Comparison of ENCODE assay signal across 1 cellular context in the genomic region with DNA sequence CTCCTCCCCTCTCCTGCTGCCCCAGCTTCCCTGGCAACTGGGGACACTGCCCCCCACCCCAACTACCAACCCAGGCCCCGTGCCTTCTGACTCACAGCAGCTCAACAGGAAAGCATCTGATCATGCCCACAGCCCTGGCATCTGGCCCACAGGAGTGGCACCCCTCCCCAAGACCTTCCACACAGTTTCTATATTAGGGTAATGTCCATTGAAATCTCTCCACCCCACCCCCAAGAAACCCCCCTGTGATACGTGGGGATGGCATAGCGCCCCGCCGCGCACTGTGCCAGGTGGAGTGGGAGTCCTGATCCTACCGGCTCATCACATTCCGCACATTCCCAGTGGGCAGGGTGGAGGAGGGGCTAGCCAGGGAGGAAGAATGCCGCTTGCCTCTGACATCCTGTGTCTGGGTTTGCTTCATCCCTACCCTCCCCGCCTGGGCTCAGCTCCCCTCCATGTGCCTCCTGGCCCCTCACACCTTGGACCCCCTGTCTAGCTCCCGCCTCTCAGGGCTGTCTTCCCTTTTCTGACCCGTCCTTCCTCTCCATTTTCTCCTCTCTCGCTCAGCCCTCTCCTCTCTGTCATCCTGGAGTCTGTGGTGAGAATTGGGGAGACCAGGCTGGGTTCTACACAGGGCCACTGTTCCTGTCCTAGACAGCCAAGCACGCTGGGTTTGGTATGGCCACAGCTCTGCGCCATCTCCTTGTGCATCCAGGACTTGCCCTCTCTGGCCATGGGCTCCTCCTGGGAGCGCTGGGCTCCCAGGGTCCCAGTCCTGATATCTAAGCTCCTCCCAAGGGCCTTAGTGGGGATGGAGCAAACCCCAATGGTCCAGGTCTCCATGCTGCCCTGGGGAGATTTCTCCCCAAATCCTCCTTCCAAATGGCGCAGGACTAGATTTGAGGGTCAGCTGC.
TF ChIP-seq lines count a peak whose summit lies in the region.

No MANE protein-coding gene starts in this region.

TF ChIP-seq in SK-N-SH, 30 proteins besides CTCF, POLR2A, EP300 and RAD21 (continued from another document):
- TF ChIP-seq, protein P1, sequence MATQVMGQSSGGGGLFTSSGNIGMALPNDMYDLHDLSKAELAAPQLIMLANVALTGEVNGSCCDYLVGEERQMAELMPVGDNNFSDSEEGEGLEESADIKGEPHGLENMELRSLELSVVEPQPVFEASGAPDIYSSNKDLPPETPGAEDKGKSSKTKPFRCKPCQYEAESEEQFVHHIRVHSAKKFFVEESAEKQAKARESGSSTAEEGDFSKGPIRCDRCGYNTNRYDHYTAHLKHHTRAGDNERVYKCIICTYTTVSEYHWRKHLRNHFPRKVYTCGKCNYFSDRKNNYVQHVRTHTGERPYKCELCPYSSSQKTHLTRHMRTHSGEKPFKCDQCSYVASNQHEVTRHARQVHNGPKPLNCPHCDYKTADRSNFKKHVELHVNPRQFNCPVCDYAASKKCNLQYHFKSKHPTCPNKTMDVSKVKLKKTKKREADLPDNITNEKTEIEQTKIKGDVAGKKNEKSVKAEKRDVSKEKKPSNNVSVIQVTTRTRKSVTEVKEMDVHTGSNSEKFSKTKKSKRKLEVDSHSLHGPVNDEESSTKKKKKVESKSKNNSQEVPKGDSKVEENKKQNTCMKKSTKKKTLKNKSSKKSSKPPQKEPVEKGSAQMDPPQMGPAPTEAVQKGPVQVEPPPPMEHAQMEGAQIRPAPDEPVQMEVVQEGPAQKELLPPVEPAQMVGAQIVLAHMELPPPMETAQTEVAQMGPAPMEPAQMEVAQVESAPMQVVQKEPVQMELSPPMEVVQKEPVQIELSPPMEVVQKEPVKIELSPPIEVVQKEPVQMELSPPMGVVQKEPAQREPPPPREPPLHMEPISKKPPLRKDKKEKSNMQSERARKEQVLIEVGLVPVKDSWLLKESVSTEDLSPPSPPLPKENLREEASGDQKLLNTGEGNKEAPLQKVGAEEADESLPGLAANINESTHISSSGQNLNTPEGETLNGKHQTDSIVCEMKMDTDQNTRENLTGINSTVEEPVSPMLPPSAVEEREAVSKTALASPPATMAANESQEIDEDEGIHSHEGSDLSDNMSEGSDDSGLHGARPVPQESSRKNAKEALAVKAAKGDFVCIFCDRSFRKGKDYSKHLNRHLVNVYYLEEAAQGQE (IDR thresholded peaks at IDR 0.05; ENCODE audit: low read depth, low read length): peak; percentile 68
- TF ChIP-seq SIN3A (IDR thresholded peaks at IDR 0.05; ENCODE audit: borderline replicate concordance, low read depth, low read length) (peak; percentile 18; the same call in 1 of the 2 replicates), POLR2AphosphoS5 (IDR thresholded peaks at IDR 0.05; ENCODE audit: low read depth, low read length) (peak; percentile 64; the same call in 1 of the 2 replicates), NFIC (IDR thresholded peaks at IDR 0.05; ENCODE audit: borderline replicate concordance) (peak; percentile 97), RCOR1 (IDR thresholded peaks at IDR 0.05; ENCODE audit: low read length) (no peak), SMC3 (IDR thresholded peaks at IDR 0.05; ENCODE audit: low read depth, low read length) (no peak), TCF12 (IDR thresholded peaks at IDR 0.05) (peak; percentile 88), EZH2phosphoT487 (IDR thresholded peaks at IDR 0.05; ENCODE audit: borderline replicate concordance, low read depth) (no peak), RFX5 (IDR thresholded peaks at IDR 0.05; ENCODE audit: low read length) (no peak), JUND (IDR thresholded peaks at IDR 0.05) (peak; percentile 93), MXI1 (IDR thresholded peaks at IDR 0.05; ENCODE audit: low read depth, low read length) (no peak), CHD2 (IDR thresholded peaks at IDR 0.05; ENCODE audit: low read length, partially characterized antibody) (no peak), GABPA (IDR thresholded peaks at IDR 0.05; ENCODE audit: low read depth) (no peak), YY1 (IDR thresholded peaks at IDR 0.05; ENCODE audit: low read depth) (no peak), MEF2A (IDR thresholded peaks at IDR 0.05; ENCODE audit: borderline replicate concordance, low read depth) (peak; percentile 84; the same call in 1 of the 2 replicates)
- TF ChIP-seq, protein P2, sequence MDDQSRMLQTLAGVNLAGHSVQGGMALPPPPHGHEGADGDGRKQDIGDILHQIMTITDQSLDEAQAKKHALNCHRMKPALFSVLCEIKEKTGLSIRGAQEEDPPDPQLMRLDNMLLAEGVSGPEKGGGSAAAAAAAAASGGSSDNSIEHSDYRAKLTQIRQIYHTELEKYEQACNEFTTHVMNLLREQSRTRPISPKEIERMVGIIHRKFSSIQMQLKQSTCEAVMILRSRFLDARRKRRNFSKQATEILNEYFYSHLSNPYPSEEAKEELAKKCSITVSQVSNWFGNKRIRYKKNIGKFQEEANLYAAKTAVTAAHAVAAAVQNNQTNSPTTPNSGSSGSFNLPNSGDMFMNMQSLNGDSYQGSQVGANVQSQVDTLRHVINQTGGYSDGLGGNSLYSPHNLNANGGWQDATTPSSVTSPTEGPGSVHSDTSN (IDR thresholded peaks at IDR 0.05): peak; percentile 85
- TF ChIP-seq, protein P3, sequence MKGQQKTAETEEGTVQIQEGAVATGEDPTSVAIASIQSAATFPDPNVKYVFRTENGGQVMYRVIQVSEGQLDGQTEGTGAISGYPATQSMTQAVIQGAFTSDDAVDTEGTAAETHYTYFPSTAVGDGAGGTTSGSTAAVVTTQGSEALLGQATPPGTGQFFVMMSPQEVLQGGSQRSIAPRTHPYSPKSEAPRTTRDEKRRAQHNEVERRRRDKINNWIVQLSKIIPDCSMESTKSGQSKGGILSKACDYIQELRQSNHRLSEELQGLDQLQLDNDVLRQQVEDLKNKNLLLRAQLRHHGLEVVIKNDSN (IDR thresholded peaks at IDR 0.05; ENCODE audit: borderline replicate concordance, low read depth): peak; percentile 62; the same call in 1 of the 2 replicates
- TF ChIP-seq, protein P4, sequence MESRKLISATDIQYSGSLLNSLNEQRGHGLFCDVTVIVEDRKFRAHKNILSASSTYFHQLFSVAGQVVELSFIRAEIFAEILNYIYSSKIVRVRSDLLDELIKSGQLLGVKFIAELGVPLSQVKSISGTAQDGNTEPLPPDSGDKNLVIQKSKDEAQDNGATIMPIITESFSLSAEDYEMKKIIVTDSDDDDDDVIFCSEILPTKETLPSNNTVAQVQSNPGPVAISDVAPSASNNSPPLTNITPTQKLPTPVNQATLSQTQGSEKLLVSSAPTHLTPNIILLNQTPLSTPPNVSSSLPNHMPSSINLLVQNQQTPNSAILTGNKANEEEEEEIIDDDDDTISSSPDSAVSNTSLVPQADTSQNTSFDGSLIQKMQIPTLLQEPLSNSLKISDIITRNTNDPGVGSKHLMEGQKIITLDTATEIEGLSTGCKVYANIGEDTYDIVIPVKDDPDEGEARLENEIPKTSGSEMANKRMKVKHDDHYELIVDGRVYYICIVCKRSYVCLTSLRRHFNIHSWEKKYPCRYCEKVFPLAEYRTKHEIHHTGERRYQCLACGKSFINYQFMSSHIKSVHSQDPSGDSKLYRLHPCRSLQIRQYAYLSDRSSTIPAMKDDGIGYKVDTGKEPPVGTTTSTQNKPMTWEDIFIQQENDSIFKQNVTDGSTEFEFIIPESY (IDR thresholded peaks at IDR 0.05; ENCODE audit: borderline replicate concordance, low read depth): no peak
